ENCODE assay signal across 26 cellular contexts in genomic region chr22:46365166-46365624, GRCh38.
"Had no signal": no experiment of that assay in that cellular context is flagged by ENCODE, and none has a peak within 500 bp of the region (broad histone marks: within the 10 kb centered on the region; RNA-seq: fewer than 3 reads in every experiment).

No MANE protein-coding gene starts in this region.

- H3K9me3 ChIP-seq: ascending aorta, breast epithelium, colonic mucosa, esophagus squamous epithelium, gastroesophageal sphincter had no signal

- H3K4me1 ChIP-seq: ascending aorta, breast epithelium, colonic mucosa, gastroesophageal sphincter had no signal

- DNase-seq: activated CD4-positive, alpha-beta memory T cell treated with anti-CD3 and anti-CD28 coated beads for 36 hours; activated CD4-positive, alpha-beta T cell treated with anti-CD3 and anti-CD28 coated beads for 36 hours; activated CD4-positive, alpha-beta T cell treated with anti-CD3 and anti-CD28 coated beads, Interleukin-2, amount 10 ng/mL, durations not matched to agents 24 days and 14 days; activated CD4-positive, CD25-positive, alpha-beta regulatory T cell; activated CD4-positive, CD25-positive, alpha-beta regulatory T cell treated with anti-CD3 and anti-CD28 coated beads, Interleukin-2, amount 50 U/mL, for 72 hours; activated CD8-positive, alpha-beta memory T cell treated with anti-CD3 and anti-CD28 coated beads, Interleukin-2, amount 10 ng/mL, durations not matched to agents 7 days and 5 days; activated CD8-positive, alpha-beta memory T cell treated with anti-CD3 and anti-CD28 coated beads, Interleukin-2, amount 50 U/mL, for 4 hours; activated CD8-positive, alpha-beta T cell treated with anti-CD3 and anti-CD28 coated beads, Interleukin-2, amount 10 ng/mL, durations not matched to agents 7 days and 5 days; activated effector memory CD4-positive, alpha-beta T cell treated with anti-CD3 and anti-CD28 coated beads, Interleukin-2, amount 50 U/mL, for 16 hours; activated naive CD4-positive, alpha-beta T cell treated with anti-CD3 and anti-CD28 coated beads, Interleukin-2, amount 10 ng/mL, durations not matched to agents 7 days and 5 days; activated naive CD8-positive, alpha-beta T cell treated with anti-CD3 and anti-CD28 coated beads, Interleukin-2, amount 10 ng/mL, durations not matched to agents 7 days and 5 days; activated T-cell treated with anti-CD3 and anti-CD28 coated beads, Interleukin-2, amount 50 U/mL, for 1 hour; activated T-cell treated with anti-CD3 and anti-CD28 coated beads, Interleukin-2, amount 50 U/mL, for 48 hours; central memory CD4-positive, alpha-beta T cell; cerebellar nuclear complex; colonic mucosa; effector CD8-positive, alpha-beta T cell; esophagus squamous epithelium; foreskin melanocyte; T-helper 2 cell had no signal

- H3K4me3 ChIP-seq: ascending aorta, breast epithelium, cardiac muscle cell, colonic mucosa, esophagus squamous epithelium, gastroesophageal sphincter had no signal

- H3K27me3 ChIP-seq: ascending aorta, breast epithelium, cardiac muscle cell, colonic mucosa had no signal

- H3K27ac ChIP-seq: ascending aorta, breast epithelium, cardiac muscle cell, colonic mucosa, epithelial cell of prostate, esophagus squamous epithelium, gastroesophageal sphincter had no signal

- H3K36me3 ChIP-seq: ascending aorta, breast epithelium, colonic mucosa, gastroesophageal sphincter had no signal

- ATAC-seq: activated CD4-positive, alpha-beta T cell treated with anti-CD3 and anti-CD28 coated beads for 36 hours; activated CD8-positive, alpha-beta memory T cell treated with anti-CD3 and anti-CD28 coated beads, Interleukin-2, amount 10 ng/mL, durations not matched to agents 7 days and 5 days; activated CD8-positive, alpha-beta T cell treated with anti-CD3 and anti-CD28 coated beads, Interleukin-2, amount 10 ng/mL, durations not matched to agents 7 days and 5 days; activated naive CD4-positive, alpha-beta T cell treated with anti-CD3 and anti-CD28 coated beads, Interleukin-2, amount 50 U/mL, for 72 hours; gastroesophageal sphincter had no signal
